Comparison of ENCODE assay signal across 15 cellular contexts in genomic region chr3:142288032-142288638, GRCh38.
"Had no signal": no experiment of that assay in that cellular context is flagged by ENCODE, and none has a peak within 500 bp of the region (broad histone marks: within the 10 kb centered on the region; RNA-seq: fewer than 3 reads in every experiment).

No MANE protein-coding gene starts in this region.

- H3K27ac ChIP-seq: epithelial cell of prostate, left lung, tibial nerve, vagina, WERI-Rb-1 had no signal

- H3K4me1 ChIP-seq: left lung, tibial nerve, vagina had no signal

- H3K27me3 ChIP-seq: left lung, tibial nerve, vagina had no signal

- H3K4me3 ChIP-seq: left lung, tibial nerve, vagina had no signal

- DNase-seq: activated CD4-positive, alpha-beta T cell treated with anti-CD3 and anti-CD28 coated beads, Interleukin-2, amount 50 U/mL, for 48 hours; activated naive CD4-positive, alpha-beta T cell treated with Interleukin-2 at 50 U/mL for 16 hours; aorta; cerebellar nuclear complex; effector memory CD4-positive, alpha-beta T cell; left lung; mammary epithelial cell; naive thymus-derived CD8-positive, alpha-beta T cell; retina; stimulated activated naive B cell treated with anti-CD40 and anti-IgM and Interleukin-4, amounts not matched to agents 10 μg/mL and 1 μg/mL and 100 μg/mL, for 72 hours; WERI-Rb-1 had no signal

- H3K36me3 ChIP-seq: left lung, tibial nerve, vagina, WERI-Rb-1 had no signal

- ATAC-seq: activated T-helper 17 cell treated with anti-CD3 and anti-CD28 coated beads, Interleukin-2, amount 50 U/mL, for 72 hours; left lung; naive thymus-derived CD8-positive, alpha-beta T cell; stimulated activated naive B cell treated with anti-CD40 and anti-IgM and Interleukin-4, amounts not matched to agents 10 μg/mL and 1 μg/mL and 100 μg/mL, for 72 hours had no signal
